In the genomic region with DNA sequence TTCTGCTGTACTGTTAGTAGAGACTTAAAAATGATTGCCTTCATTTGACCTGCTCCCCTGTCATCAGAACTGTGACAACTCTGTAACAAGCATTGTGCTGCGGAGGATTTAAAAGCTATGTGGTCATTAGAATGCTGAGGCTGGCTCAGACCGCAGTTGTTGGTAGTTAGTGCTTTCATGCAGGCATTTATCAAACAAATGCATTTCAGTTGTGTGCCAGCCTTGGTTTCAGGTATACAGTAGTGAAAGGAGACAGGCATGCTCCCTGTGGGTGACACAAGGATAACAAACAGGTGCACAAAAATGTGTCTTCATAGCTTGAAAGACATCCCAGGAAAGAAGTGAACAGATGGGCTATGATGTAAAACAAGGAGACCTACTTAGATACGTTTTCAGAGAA, we compare ENCODE assay signal across 1 cellular context.
TF ChIP-seq lines count a peak whose summit lies in the region.

No MANE protein-coding gene starts in this region.

TF ChIP-seq in K562, 482 proteins besides CTCF, POLR2A, EP300 and RAD21:
- TF ChIP-seq PTRF (tag; IDR thresholded peaks at IDR 0.05) (no peak), NFRKB (IDR thresholded peaks at IDR 0.05; ENCODE audit: low read depth) (no peak), CEBPB (tag; IDR thresholded peaks at IDR 0.05) (no peak), DDX20 (tag; IDR thresholded peaks at IDR 0.05; ENCODE audit: low read depth) (no peak), RBM22 (IDR thresholded peaks at IDR 0.05; ENCODE audit: low read depth, low read length, poor library complexity, severe bottlenecking) (no peak), TRIM28 (IDR thresholded peaks at IDR 0.05) (no peak), NCOA2 (IDR thresholded peaks at IDR 0.05; ENCODE audit: partially characterized antibody in 2 of 2) (no peak), TSC22D4 (tag; IDR thresholded peaks at IDR 0.05) (no peak), CTBP1 (IDR thresholded peaks at IDR 0.05; ENCODE audit: borderline replicate concordance) (no peak), MAZ (CRISPR knock-in tag; conservative IDR thresholded peaks at IDR 0.05 in 1 of 2, IDR thresholded peaks at IDR 0.05 in 1 of 2) (no peak), ZNF174 (CRISPR knock-in tag; IDR thresholded peaks at IDR 0.05) (no peak), ZNF217 (CRISPR knock-in tag; IDR thresholded peaks at IDR 0.05) (no peak)
- TF ChIP-seq, protein P1, sequence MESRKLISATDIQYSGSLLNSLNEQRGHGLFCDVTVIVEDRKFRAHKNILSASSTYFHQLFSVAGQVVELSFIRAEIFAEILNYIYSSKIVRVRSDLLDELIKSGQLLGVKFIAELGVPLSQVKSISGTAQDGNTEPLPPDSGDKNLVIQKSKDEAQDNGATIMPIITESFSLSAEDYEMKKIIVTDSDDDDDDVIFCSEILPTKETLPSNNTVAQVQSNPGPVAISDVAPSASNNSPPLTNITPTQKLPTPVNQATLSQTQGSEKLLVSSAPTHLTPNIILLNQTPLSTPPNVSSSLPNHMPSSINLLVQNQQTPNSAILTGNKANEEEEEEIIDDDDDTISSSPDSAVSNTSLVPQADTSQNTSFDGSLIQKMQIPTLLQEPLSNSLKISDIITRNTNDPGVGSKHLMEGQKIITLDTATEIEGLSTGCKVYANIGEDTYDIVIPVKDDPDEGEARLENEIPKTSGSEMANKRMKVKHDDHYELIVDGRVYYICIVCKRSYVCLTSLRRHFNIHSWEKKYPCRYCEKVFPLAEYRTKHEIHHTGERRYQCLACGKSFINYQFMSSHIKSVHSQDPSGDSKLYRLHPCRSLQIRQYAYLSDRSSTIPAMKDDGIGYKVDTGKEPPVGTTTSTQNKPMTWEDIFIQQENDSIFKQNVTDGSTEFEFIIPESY (CRISPR knock-in tag; IDR thresholded peaks at IDR 0.05), result no peak
- TF ChIP-seq, protein P2, sequence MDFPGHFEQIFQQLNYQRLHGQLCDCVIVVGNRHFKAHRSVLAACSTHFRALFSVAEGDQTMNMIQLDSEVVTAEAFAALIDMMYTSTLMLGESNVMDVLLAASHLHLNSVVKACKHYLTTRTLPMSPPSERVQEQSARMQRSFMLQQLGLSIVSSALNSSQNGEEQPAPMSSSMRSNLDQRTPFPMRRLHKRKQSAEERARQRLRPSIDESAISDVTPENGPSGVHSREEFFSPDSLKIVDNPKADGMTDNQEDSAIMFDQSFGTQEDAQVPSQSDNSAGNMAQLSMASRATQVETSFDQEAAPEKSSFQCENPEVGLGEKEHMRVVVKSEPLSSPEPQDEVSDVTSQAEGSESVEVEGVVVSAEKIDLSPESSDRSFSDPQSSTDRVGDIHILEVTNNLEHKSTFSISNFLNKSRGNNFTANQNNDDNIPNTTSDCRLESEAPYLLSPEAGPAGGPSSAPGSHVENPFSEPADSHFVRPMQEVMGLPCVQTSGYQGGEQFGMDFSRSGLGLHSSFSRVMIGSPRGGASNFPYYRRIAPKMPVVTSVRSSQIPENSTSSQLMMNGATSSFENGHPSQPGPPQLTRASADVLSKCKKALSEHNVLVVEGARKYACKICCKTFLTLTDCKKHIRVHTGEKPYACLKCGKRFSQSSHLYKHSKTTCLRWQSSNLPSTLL (IDR thresholded peaks at IDR 0.05), result no peak
